ENCODE assay signal across 32 cellular contexts in genomic region chr12:6782119-6782518, GRCh38. TPM values are rescaled to one million over a fixed set of nuclear protein-coding genes. Genes with fewer than 3 reads are reported as not detected.
DNase-seq lines count a peak whose midpoint lies in the region; ATAC-seq and TF ChIP-seq lines count a peak whose summit lies in the region.
"Had no signal": no experiment of that assay in that cellular context is flagged by ENCODE, and none has a peak within 500 bp of the region (broad histone marks: within the 10 kb centered on the region; RNA-seq: fewer than 3 reads in every experiment).

No MANE protein-coding gene starts in this region.

- no peaks in the 10 kb centered on the region for H3K36me3 ChIP-seq in CD4-positive, alpha-beta memory T cell (ENCODE audit: insufficient read depth, low read length)
- no peaks in the 10 kb centered on the region for H3K36me3 ChIP-seq in vagina
- H3K36me3 ChIP-seq: cardiac muscle cell, colonic mucosa, right atrium auricular region, upper lobe of right lung had no signal

- no peaks in the 10 kb centered on the region for H3K9me3 ChIP-seq in CD4-positive, alpha-beta memory T cell (ENCODE audit: control insufficient read depth in 1 of 2, low read length in 2 of 2)
- no peaks in the 10 kb centered on the region for H3K9me3 ChIP-seq in T-helper 17 cell (ENCODE audit: control insufficient read depth, low read length, poor library complexity, severe bottlenecking)
- H3K9me3 ChIP-seq in vagina: no peaks in the 10 kb centered on the region
- H3K9me3 ChIP-seq: colonic mucosa, right atrium auricular region, spleen, upper lobe of right lung had no signal

- DNase-seq in T-helper 1 cell (no peak), T-helper 17 cell (no peak), vagina (ENCODE audit: extremely low spot score in 2 of 2) (no peak), NCI-H1092 (lab: John Stamatoyannopoulos, UW) (no peak)
- DNase-seq in CD4-positive, alpha-beta memory T cell: no peak
- no peak for DNase-seq in stimulated activated CD4-positive, alpha-beta T cell treated with anti-CD3 and anti-CD28 coated beads, Interleukin-4, amount 100 ng/mL, for 4 hours
- DNase-seq: activated CD4-positive, alpha-beta memory T cell treated with anti-CD3 and anti-CD28 coated beads, Interleukin-2, amount 10 ng/mL, durations not matched to agents 7 days and 5 days; activated CD4-positive, CD25-positive, alpha-beta regulatory T cell; aorta; CD8-positive, alpha-beta memory T cell; colonic mucosa; effector CD8-positive, alpha-beta T cell; head of caudate nucleus; left ventricle myocardium superior; NCI-H2029; NCI-H524 treated with DMSO at 0.1 percent for 48 hours; nephron progenitor cell; PC-9; SHP77; spleen; substantia nigra; upper lobe of right lung had no signal

- H3K27me3 ChIP-seq in CD4-positive, alpha-beta memory T cell (ENCODE audit: insufficient read depth, low read length): no peaks in the 10 kb centered on the region
- H3K27me3 ChIP-seq in vagina: no peaks in the 10 kb centered on the region
- H3K27me3 ChIP-seq: cardiac muscle cell, colonic mucosa, right atrium auricular region, upper lobe of right lung had no signal

- POLR2A ChIA-PET in CD4-positive, alpha-beta memory T cell (lab: Charles Lee; ENCODE audit: partially characterized antibody): interaction anchor here (1.0 to 5.2 kb wide), 7 partner anchors 8 to 214 kb away, joined by 3 to 26 read pairs (median 3); partner anchors contain the start of genes MLF2, NOP2 and PTMS

- peaks cover 57% of the 10 kb centered on the region for H3K4me1 Mint-ChIP-seq in T-helper 1 cell treated with Interleukin-12 subunit alpha and Interleukin-12 subunit beta and Interleukin-4 antibody, amounts not matched to agents 30 μg/mL and 1 μg/mL, for 36 hours (ENCODE audit: low read depth)
- peaks cover 21 to 73% (median 50%) of the 10 kb centered on the region in 4 donors for H3K4me1 Mint-ChIP-seq in CD4-positive, alpha-beta memory T cell
- peaks cover 36% of the 10 kb centered on the region for H3K4me1 Mint-ChIP-seq in T-helper 17 cell
- peaks cover 33% of the 10 kb centered on the region for H3K4me1 Mint-ChIP-seq in nephron

- no peaks in the 10 kb centered on the region for H3K27me3 Mint-ChIP-seq in T-helper 1 cell treated with Interleukin-12 subunit alpha and Interleukin-12 subunit beta and Interleukin-4 antibody, amounts not matched to agents 30 μg/mL and 1 μg/mL, for 36 hours (ENCODE audit: low read depth)
- H3K27me3 Mint-ChIP-seq in CD4-positive, alpha-beta memory T cell: peaks cover 0 to 5% of the 10 kb centered on the region in 2 donors
- peaks cover 6% of the 10 kb centered on the region for H3K27me3 Mint-ChIP-seq in T-helper 17 cell
- peaks cover 3% of the 10 kb centered on the region for H3K27me3 Mint-ChIP-seq in nephron (ENCODE audit: low read depth)

- intact Hi-C loops in CD4-positive, alpha-beta memory T cell (cut with micrococcal nuclease): loop anchor here (10.0 kb wide), 1 partner anchor 357 kb away; no protein-coding TSS in a partner anchor
- intact Hi-C loops in vagina (cut with DNase I): no loop called here

- H3K36me3 Mint-ChIP-seq in T-helper 1 cell treated with Interleukin-12 subunit alpha and Interleukin-12 subunit beta and Interleukin-4 antibody, amounts not matched to agents 30 μg/mL and 1 μg/mL, for 36 hours (ENCODE audit: low read depth): peaks cover 7% of the 10 kb centered on the region
- H3K36me3 Mint-ChIP-seq in CD4-positive, alpha-beta memory T cell: peaks cover 0 to 3% of the 10 kb centered on the region in 2 donors
- H3K36me3 Mint-ChIP-seq in T-helper 17 cell (ENCODE audit: low read depth) (peaks cover 4% of the 10 kb centered on the region), nephron (ENCODE audit: low read depth) (no peaks in the 10 kb centered on the region)
- H3K36me3 Mint-ChIP-seq: IgD-negative memory B cell had no signal

- no peak for ATAC-seq in T-helper 17 cell
- ATAC-seq: activated naive CD4-positive, alpha-beta T cell treated with anti-CD3 and anti-CD28 coated beads, Interleukin-2, amount 50 U/mL, for 72 hours; left ventricle myocardium superior; upper lobe of right lung had no signal

- H3K27ac Mint-ChIP-seq in T-helper 1 cell treated with Interleukin-12 subunit alpha and Interleukin-12 subunit beta and Interleukin-4 antibody, amounts not matched to agents 30 μg/mL and 1 μg/mL, for 36 hours: peak overlapping the region; percentile 20
- H3K27ac Mint-ChIP-seq in CD4-positive, alpha-beta memory T cell: peak overlapping the region in 5 of 7 donors; percentile 42 to 64 (median 57)
- H3K27ac Mint-ChIP-seq in T-helper 17 cell (peak overlapping the region; percentile 65), nephron (peak overlapping the region; percentile 56 to 70 (median 62))
- H3K27ac Mint-ChIP-seq: activated CD4-positive, alpha-beta memory T cell treated with anti-CD3 and anti-CD28 coated beads, Interleukin-2, amount 10 ng/mL, durations not matched to agents 7 days and 5 days; activated naive CD4-positive, alpha-beta T cell treated with anti-CD3 and anti-CD28 coated beads, Interleukin-2, amount 50 U/mL, for 72 hours; IgD-negative memory B cell; nephron progenitor cell had no signal

- H3K4me3 Mint-ChIP-seq in T-helper 1 cell treated with Interleukin-12 subunit alpha and Interleukin-12 subunit beta and Interleukin-4 antibody, amounts not matched to agents 30 μg/mL and 1 μg/mL, for 36 hours: no peak overlapping the region
- no peak overlapping the region for H3K4me3 Mint-ChIP-seq in CD4-positive, alpha-beta memory T cell
- H3K4me3 Mint-ChIP-seq in T-helper 17 cell (no peak overlapping the region), nephron (no peak overlapping the region)
- H3K4me3 Mint-ChIP-seq: activated CD4-positive, alpha-beta memory T cell treated with anti-CD3 and anti-CD28 coated beads, Interleukin-2, amount 10 ng/mL, durations not matched to agents 7 days and 5 days; CD8-positive, alpha-beta memory T cell; IgD-negative memory B cell; nephron progenitor cell had no signal

- TF ChIP-seq POLR2A in vagina (IDR thresholded peaks at IDR 0.05): no peak

- H3K4me1 ChIP-seq in CD4-positive, alpha-beta memory T cell (ENCODE audit: insufficient read depth, low read length): peaks cover 46% of the 10 kb centered on the region
- H3K4me1 ChIP-seq in vagina: peaks cover 12% of the 10 kb centered on the region
- H3K4me1 ChIP-seq: colonic mucosa had no signal

- TF ChIP-seq CTCF in nephron (IDR thresholded peaks at IDR 0.05; ENCODE audit: unreplicated experiment in 3 of 3): no peak
- no peak for TF ChIP-seq CTCF in vagina (IDR thresholded peaks at IDR 0.05)

- CTCF ChIA-PET in CD4-positive, alpha-beta memory T cell (lab: Charles Lee; ENCODE audit: partially characterized antibody): interaction anchor here (0.9 to 28.3 kb wide), 7 partner anchors 10 to 178 kb away, joined by 3 to 343 read pairs (median 20); partner anchors contain the start of genes GPR162, MLF2, P3H3 and PTMS

- no peak overlapping the region for H3K4me3 ChIP-seq in CD4-positive, alpha-beta memory T cell (ENCODE audit: low read length in 2 of 2)
- no peak overlapping the region for H3K4me3 ChIP-seq in vagina
- H3K4me3 ChIP-seq: cardiac muscle cell, colonic mucosa, PC-9, right atrium auricular region, spleen, upper lobe of right lung had no signal

- H3K9me3 Mint-ChIP-seq in T-helper 1 cell treated with Interleukin-12 subunit alpha and Interleukin-12 subunit beta and Interleukin-4 antibody, amounts not matched to agents 30 μg/mL and 1 μg/mL, for 36 hours: no peaks in the 10 kb centered on the region
- peaks cover 0 to 3% (median 0%) of the 10 kb centered on the region in 8 donors for H3K9me3 Mint-ChIP-seq in CD4-positive, alpha-beta memory T cell
- no peaks in the 10 kb centered on the region for H3K9me3 Mint-ChIP-seq in nephron
- H3K9me3 Mint-ChIP-seq: activated CD4-positive, alpha-beta memory T cell treated with anti-CD3 and anti-CD28 coated beads, Interleukin-2, amount 10 ng/mL, durations not matched to agents 7 days and 5 days; activated naive CD4-positive, alpha-beta T cell treated with anti-CD3 and anti-CD28 coated beads, Interleukin-2, amount 50 U/mL, for 72 hours; CD8-positive, alpha-beta memory T cell; IgD-negative memory B cell; nephron progenitor cell had no signal

- no peak overlapping the region for H3K27ac ChIP-seq in CD4-positive, alpha-beta memory T cell (ENCODE audit: low read depth, low read length)
- H3K27ac ChIP-seq in vagina: no peak overlapping the region
- H3K27ac ChIP-seq: 22Rv1, cardiac muscle cell, colonic mucosa, epithelial cell of prostate, parathyroid adenoma, PC-9, right atrium auricular region, spleen, upper lobe of right lung had no signal

RNA-seq across cellular contexts. Expression of gene CD4, which starts 7.2 kb away (rescaled TPM):
- 100 to 1,000 TPM; 285 to 291 TPM for total RNA-seq in CD4-positive, alpha-beta memory T cell
- polyA plus RNA-seq in CD4-positive, alpha-beta memory T cell: 100 to 1,000 TPM; 251 to 456 TPM
- 100 to 1,000 TPM; 187 to 205 TPM for total RNA-seq in T-helper 17 cell
- 14.2 TPM for total RNA-seq in vagina
- total RNA-seq: MCF 10A had no signal

RNA-seq across cellular contexts. Expression of gene LAG3, which starts 9.8 kb away (rescaled TPM):
- 1 to 10 TPM; 2.4 to 3.8 TPM for total RNA-seq in CD4-positive, alpha-beta memory T cell
- polyA plus RNA-seq in CD4-positive, alpha-beta memory T cell: 1 to 10 TPM; 4.9 to 8.3 TPM
- total RNA-seq in T-helper 17 cell (1 to 10 TPM; 3.8 to 4.6 TPM), vagina (10.3 TPM)
- polyA plus RNA-seq: cardiac muscle cell had no signal

RNA-seq across cellular contexts. Expression of gene PTMS, which starts 16.0 kb away (rescaled TPM):
- 1 to 10 TPM; 2.0 to 2.9 TPM for total RNA-seq in CD4-positive, alpha-beta memory T cell
- polyA plus RNA-seq in CD4-positive, alpha-beta memory T cell: 1 to 10 TPM; 1.3 to 3.6 TPM
- total RNA-seq in T-helper 17 cell (10 to 100 TPM in 1 of 2 donors, 1 to 10 TPM in 1; 7.0 to 12.0 TPM), vagina (132 TPM)

RNA-seq across cellular contexts. Expression of gene MLF2, which starts 29.2 kb away (rescaled TPM):
- 10 to 100 TPM; 79.8 to 80.3 TPM for total RNA-seq in CD4-positive, alpha-beta memory T cell
- polyA plus RNA-seq in CD4-positive, alpha-beta memory T cell: 100 to 1,000 TPM; 111 to 130 TPM
- total RNA-seq in T-helper 17 cell: 100 to 1,000 TPM; 104 to 108 TPM
- 150 TPM for total RNA-seq in vagina

RNA-seq across cellular contexts. Expression of gene GPR162, which starts 39.5 kb away (rescaled TPM):
- under 1 TPM in 1 of 2 experiments, not detected in 1; 0.32 TPM for total RNA-seq in CD4-positive, alpha-beta memory T cell
- not detected for polyA plus RNA-seq in CD4-positive, alpha-beta memory T cell
- total RNA-seq in T-helper 17 cell (under 1 TPM in 1 of 2 donors, not detected in 1; 0.63 TPM), vagina (3.2 TPM)
- total RNA-seq: activated CD4-positive, alpha-beta memory T cell treated with anti-CD3 and anti-CD28 coated beads, Interleukin-2, amount 10 ng/mL, durations not matched to agents 7 days and 5 days; MCF 10A had no signal
- polyA plus RNA-seq: CD8-positive, alpha-beta memory T cell; IgD-negative memory B cell had no signal

Comparison
In these comparisons a context has a peak if more than half of its experiments do, and no peak if none do; other contexts are left out.
1. RNA of gene CD4, which starts 7.2 kb away (total RNA-seq): 285 to 291 TPM in CD4-positive, alpha-beta memory T cell and 187 to 205 TPM in T-helper 17 cell; 14.2 TPM in vagina (single experiment); every median in the first group is over 10 times any median in the second.
2. RNA of gene PTMS, which starts 16.0 kb away (total RNA-seq): 132 TPM in vagina (single experiment); 7.0 to 12.0 TPM in T-helper 17 cell and 2.0 to 2.9 TPM in CD4-positive, alpha-beta memory T cell; every median in the first group is over 10 times any median in the second.
3. Peak in every context shown above with its lines, with median percentiles within 50 percentile points of each other: H3K27ac Mint-ChIP-seq.